25 cellular contexts compared by ENCODE assay signal in the genomic region with DNA sequence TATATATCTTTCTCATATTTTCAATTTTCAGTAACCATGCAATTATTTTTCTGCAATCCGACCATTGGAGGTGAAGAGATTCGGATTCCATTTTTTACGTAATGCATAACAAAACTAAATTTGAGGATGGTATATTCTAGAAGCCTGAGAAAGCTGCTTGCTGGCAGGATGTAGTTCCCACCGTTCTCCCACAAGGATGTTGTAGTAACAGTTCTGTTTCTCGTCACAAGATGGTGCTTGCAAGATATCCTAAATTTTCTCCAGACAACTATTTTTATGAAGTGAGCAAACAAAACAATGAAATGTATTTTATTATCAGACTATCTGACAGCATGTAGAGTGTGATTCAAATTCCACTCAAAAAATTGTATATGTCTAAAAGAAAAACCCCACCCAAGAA. TPM values are rescaled to one million over a fixed set of nuclear protein-coding genes. Genes with fewer than 3 reads are reported as not detected.
DNase-seq lines count a peak whose midpoint lies in the region; ATAC-seq and TF ChIP-seq lines count a peak whose summit lies in the region.
"Had no signal": no experiment of that assay in that cellular context is flagged by ENCODE, and none has a peak within 500 bp of the region (broad histone marks: within the 10 kb centered on the region; RNA-seq: fewer than 3 reads in every experiment).

No MANE protein-coding gene starts in this region.

- CTCF ChIA-PET in CD8-positive, alpha-beta memory T cell (lab: Charles Lee), result no interaction called here
- CTCF ChIA-PET in activated CD8-positive, alpha-beta T cell treated with anti-CD3 and anti-CD28 coated beads for 36 hours (lab: Charles Lee), result no interaction called here

- no peak overlapping the region for H3K27ac Mint-ChIP-seq in CD8-positive, alpha-beta memory T cell
- no peak overlapping the region for H3K27ac Mint-ChIP-seq in activated CD8-positive, alpha-beta T cell treated with anti-CD3 and anti-CD28 coated beads for 36 hours
- H3K27ac Mint-ChIP-seq: CD8-positive, alpha-beta T cell; HFFc6 had no signal

- no peak overlapping the region for H3K4me3 Mint-ChIP-seq in CD8-positive, alpha-beta memory T cell
- no peak overlapping the region for H3K4me3 Mint-ChIP-seq in activated CD8-positive, alpha-beta T cell treated with anti-CD3 and anti-CD28 coated beads for 36 hours
- H3K4me3 Mint-ChIP-seq: CD8-positive, alpha-beta T cell; HFFc6 had no signal

- POLR2A ChIA-PET in CD8-positive, alpha-beta memory T cell (lab: Charles Lee), result no interaction called here
- POLR2A ChIA-PET in activated CD8-positive, alpha-beta T cell treated with anti-CD3 and anti-CD28 coated beads for 36 hours (lab: Charles Lee), result no interaction called here

- no peaks in the 10 kb centered on the region for H3K36me3 Mint-ChIP-seq in CD8-positive, alpha-beta memory T cell
- no peaks in the 10 kb centered on the region for H3K36me3 Mint-ChIP-seq in activated CD8-positive, alpha-beta T cell treated with anti-CD3 and anti-CD28 coated beads for 36 hours (ENCODE audit: low read depth)
- H3K36me3 Mint-ChIP-seq: CD8-positive, alpha-beta T cell had no signal

- DNase-seq in cardiac muscle cell (ENCODE audit: low read depth in 1 of 2, low spot score in 1 of 2) (peak in 1 of 2 donors; percentile 57), left cardiac atrium (no peak), epidermal melanocyte (ENCODE audit: insufficient read length, low spot score) (peak; percentile 8), kidney epithelial cell (ENCODE audit: low read depth) (no peak), AG20443 (ENCODE audit: low spot score) (no peak), kidney glomerular epithelial cell (lab: John Stamatoyannopoulos, UW) (no peak)
- DNase-seq in CD8-positive, alpha-beta memory T cell, result no peak
- no peak for DNase-seq in activated CD8-positive, alpha-beta T cell treated with anti-CD3 and anti-CD28 coated beads for 36 hours
- DNase-seq: CD8-positive, alpha-beta T cell; DMS53; EL; HFFc6; KG1; NCI-H1417 treated with DMSO at 0.1 percent for 48 hours; NCI-H1930; NCI-H226; NCI-H524; NCI-H82; PC-9; SJCRH30 had no signal

- TF ChIP-seq CTCF in cardiac muscle cell (IDR thresholded peaks at IDR 0.05; ENCODE audit: low read depth, low read length) (peak; percentile 18), kidney epithelial cell (IDR thresholded peaks at IDR 0.05; ENCODE audit: insufficient read depth, low read length, poor library complexity, severe bottlenecking) (peak; percentile 11)
- TF ChIP-seq CTCF in activated CD8-positive, alpha-beta T cell treated with anti-CD3 and anti-CD28 coated beads for 36 hours (IDR thresholded peaks at IDR 0.05), result no peak

- H3K27ac ChIP-seq in cardiac muscle cell, result no peak overlapping the region
- no peak overlapping the region for H3K27ac ChIP-seq in CD8-positive, alpha-beta memory T cell (ENCODE audit: low read depth, low read length)
- H3K27ac ChIP-seq: 22Rv1, PC-9, SJCRH30 had no signal

- peaks cover 9% of the 10 kb centered on the region for H3K4me1 ChIP-seq in cardiac muscle cell (ENCODE audit: low read depth)
- no peaks in the 10 kb centered on the region for H3K4me1 ChIP-seq in CD8-positive, alpha-beta memory T cell (ENCODE audit: insufficient read depth, low read length)
- H3K4me1 ChIP-seq: SJCRH30 had no signal

- H3K27me3 Mint-ChIP-seq in CD8-positive, alpha-beta memory T cell, result peaks cover 0 to 3% of the 10 kb centered on the region in 2 donors
- no peaks in the 10 kb centered on the region for H3K27me3 Mint-ChIP-seq in activated CD8-positive, alpha-beta T cell treated with anti-CD3 and anti-CD28 coated beads for 36 hours

- H3K27me3 ChIP-seq in cardiac muscle cell, result no peaks in the 10 kb centered on the region
- H3K27me3 ChIP-seq in kidney epithelial cell (ENCODE audit: control insufficient read depth, insufficient read depth, low read length), result no peaks in the 10 kb centered on the region
- no peaks in the 10 kb centered on the region for H3K27me3 ChIP-seq in CD8-positive, alpha-beta memory T cell (ENCODE audit: insufficient read depth, low read length, poor library complexity, severe bottlenecking)
- H3K27me3 ChIP-seq: SJCRH30 had no signal

- H3K9me3 ChIP-seq in cardiac muscle cell (ENCODE audit: low read depth), result no peaks in the 10 kb centered on the region
- no peaks in the 10 kb centered on the region for H3K9me3 ChIP-seq in CD8-positive, alpha-beta memory T cell (ENCODE audit: low read length)
- H3K9me3 ChIP-seq: SJCRH30 had no signal

- ATAC-seq in left cardiac atrium, result no peak
- no peak for ATAC-seq in activated CD8-positive, alpha-beta T cell treated with anti-CD3 and anti-CD28 coated beads for 36 hours
- ATAC-seq: CD8-positive, alpha-beta T cell; GM12878 had no signal

- intact Hi-C loops in left cardiac atrium (cut with DNase I), result no loop called here
- intact Hi-C loops in activated CD8-positive, alpha-beta T cell treated with anti-CD3 and anti-CD28 coated beads for 36 hours (cut with micrococcal nuclease), result no loop called here

- H3K36me3 ChIP-seq in cardiac muscle cell (no peaks in the 10 kb centered on the region), kidney epithelial cell (ENCODE audit: control insufficient read depth, insufficient read depth, low read length) (no peaks in the 10 kb centered on the region)
- no peaks in the 10 kb centered on the region for H3K36me3 ChIP-seq in CD8-positive, alpha-beta memory T cell (ENCODE audit: insufficient read depth, low read length)
- H3K36me3 ChIP-seq: SJCRH30 had no signal

- H3K9me3 Mint-ChIP-seq in CD8-positive, alpha-beta memory T cell, result peaks cover 0 to 6% (median 0%) of the 10 kb centered on the region in 5 donors
- H3K9me3 Mint-ChIP-seq in activated CD8-positive, alpha-beta T cell treated with anti-CD3 and anti-CD28 coated beads for 36 hours, result no peaks in the 10 kb centered on the region
- H3K9me3 Mint-ChIP-seq: CD8-positive, alpha-beta T cell had no signal

- H3K4me1 Mint-ChIP-seq in CD8-positive, alpha-beta memory T cell, result no peaks in the 10 kb centered on the region
- H3K4me1 Mint-ChIP-seq in activated CD8-positive, alpha-beta T cell treated with anti-CD3 and anti-CD28 coated beads for 36 hours (ENCODE audit: low read depth), result no peaks in the 10 kb centered on the region

- H3K4me3 ChIP-seq in cardiac muscle cell, result peak overlapping the region; percentile 49
- H3K4me3 ChIP-seq in kidney epithelial cell (ENCODE audit: low read depth, low read length), result no peak overlapping the region
- H3K4me3 ChIP-seq in CD8-positive, alpha-beta memory T cell (ENCODE audit: low read length), result no peak overlapping the region
- H3K4me3 ChIP-seq: GM12878, PC-9, SJCRH30 had no signal

RNA-seq across cellular contexts. Expression of a gene that starts 10.7 kb away (rescaled TPM):
- total RNA-seq in cardiac muscle cell, result 20.9 and 25.3 TPM in 2 replicates
- 19.2 and 26.0 TPM in 2 replicates for polyA plus RNA-seq in cardiac muscle cell
- 1 to 10 TPM; 3.2 to 4.4 TPM for total RNA-seq in left cardiac atrium
- total RNA-seq in kidney epithelial cell, result 1.2 and 1.4 TPM in 2 replicates
- not detected for total RNA-seq in CD8-positive, alpha-beta memory T cell
- polyA plus RNA-seq in CD8-positive, alpha-beta memory T cell, result not detected
- not detected for total RNA-seq in activated CD8-positive, alpha-beta T cell treated with anti-CD3 and anti-CD28 coated beads for 36 hours
- total RNA-seq: CD8-positive, alpha-beta T cell; GM12878; HFFc6; HT-29; M059J; PC-9 had no signal
- polyA plus RNA-seq: BJ had no signal
